8 cellular contexts compared by ENCODE assay signal in the genomic region with DNA sequence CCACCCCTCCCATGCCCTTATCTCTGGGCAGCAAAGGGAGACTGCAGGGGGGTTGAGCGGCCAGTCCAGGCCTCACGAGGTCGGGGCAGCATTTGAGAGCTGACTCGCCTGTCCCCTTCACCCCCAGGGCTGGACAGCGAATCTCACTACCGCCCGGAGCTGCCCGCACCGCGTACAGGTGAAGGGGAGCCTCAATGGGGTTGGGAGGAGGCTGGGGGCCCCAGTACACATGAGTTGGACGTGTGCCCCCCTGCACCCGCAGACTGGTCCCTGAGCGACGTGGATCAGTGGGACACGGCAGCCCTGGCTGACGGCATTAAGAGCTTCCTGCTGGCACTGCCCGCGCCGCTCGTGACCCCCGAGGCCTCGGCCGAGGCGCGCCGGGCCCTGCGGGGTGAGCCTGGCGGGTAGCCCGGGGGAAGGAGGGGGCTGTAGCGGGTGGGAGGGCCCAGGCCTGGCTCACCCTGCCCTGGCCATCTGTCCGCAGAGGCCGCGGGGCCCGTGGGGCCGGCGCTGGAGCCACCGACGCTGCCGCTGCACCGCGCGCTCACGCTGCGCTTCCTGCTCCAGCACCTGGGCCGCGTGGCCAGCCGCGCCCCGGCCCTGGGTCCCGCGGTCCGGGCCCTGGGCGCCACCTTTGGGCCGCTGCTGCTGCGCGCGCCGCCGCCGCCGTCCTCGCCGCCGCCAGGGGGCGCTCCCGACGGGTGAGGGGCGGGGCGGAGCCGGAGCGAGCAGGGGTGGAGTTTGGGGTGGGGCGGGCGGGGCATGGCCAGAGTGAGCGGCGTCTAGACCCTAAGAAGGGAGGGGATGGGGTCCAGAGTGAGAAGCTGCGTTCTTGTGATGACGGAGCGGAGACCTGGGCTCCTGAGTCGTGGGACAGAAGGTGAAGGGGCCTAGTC. TPM values are rescaled to one million over a fixed set of nuclear protein-coding genes. Genes with fewer than 3 reads are reported as not detected.
DNase-seq lines count a peak whose midpoint lies in the region; ATAC-seq and TF ChIP-seq lines count a peak whose summit lies in the region.

No MANE protein-coding gene starts in this region.

- no peaks in the 10 kb centered on the region for H3K4me1 ChIP-seq in mesendoderm (ENCODE audit: control insufficient read depth, low read depth, low read length)

- no peak overlapping the region for H2BK5ac ChIP-seq in mesendoderm (ENCODE audit: low read length)

- CTCF ChIA-PET in GM10248 (lab: Yijun Ruan, JAX), result interaction anchor here (0.6 to 3.8 kb wide), 21 partner anchors 9 to 223 kb away, joined by 3 to 29 read pairs (median 4); a partner anchor contains a TSS

- no peak for ATAC-seq in GM21528 (IDR thresholded peaks at IDR 0.05; ENCODE audit: low FRiP score, unreplicated experiment)

- H3K36me3 ChIP-seq in mesendoderm (ENCODE audit: control insufficient read depth, insufficient read depth, low read length), result peaks cover 1% of the 10 kb centered on the region

- TF ChIP-seq CTCF in GM10248 (IDR thresholded peaks at IDR 0.05; ENCODE audit: control extremely low read depth, extremely low read depth, low read depth, missing control alignments), result peak; percentile 100

- H3K79me2 ChIP-seq in mesendoderm (ENCODE audit: control insufficient read depth, insufficient read depth, low read length), result no peaks in the 10 kb centered on the region

- H4K5ac ChIP-seq in mesendoderm (ENCODE audit: low read length), result no peak overlapping the region

- H3K9ac ChIP-seq in mesendoderm (ENCODE audit: low read length), result peak overlapping the region; percentile 63

- H3K27ac ChIP-seq in mesendoderm (ENCODE audit: low read depth, low read length), result no peak overlapping the region

- no peak overlapping the region for H4K8ac ChIP-seq in mesendoderm (ENCODE audit: low read depth, low read length)

- no peak overlapping the region for H3K4me2 ChIP-seq in mesendoderm (ENCODE audit: low read length)

- H2BK15ac ChIP-seq in mesendoderm (replicated peaks; ENCODE audit: low read depth), result no peak overlapping the region

- H2AK5ac ChIP-seq in mesendoderm (ENCODE audit: low read length), result no peak overlapping the region

- no peaks in the 10 kb centered on the region for H3K27me3 ChIP-seq in mesendoderm (ENCODE audit: insufficient read depth, low read length, poor library complexity)

- H3K4me3 ChIP-seq in mesendoderm (ENCODE audit: low read length), result no peak overlapping the region

- DNase-seq in GM10248 (ENCODE audit: extremely low spot score) (peak; percentile 94), HCEC 1CT (peak; percentile 47), NCI-H1105 (lab: John Stamatoyannopoulos, UW) (peak; percentile 63), mesendoderm (peak; percentile 75)
- peak; percentile 73 to 76 for DNase-seq in activated CD4-positive, alpha-beta T cell treated with anti-CD3 and anti-CD28 coated beads, Interleukin-2, amount 50 U/mL, for 48 hours
- peak; percentile 78 for DNase-seq in effector CD4-positive, alpha-beta T cell
- DNase-seq in stimulated activated CD8-positive, alpha-beta memory T cell treated with anti-CD3 and anti-CD28 coated beads, Interleukin-2, amount 100 ng/mL, for 1 hour (ENCODE audit: low read depth in 2 of 2), result peak; percentile 64 to 68

- POLR2A ChIA-PET in GM10248 (lab: Yijun Ruan, JAX), result interaction anchor here (1.6 kb wide), 1 partner anchor 32 kb away, joined by 3 read pairs; a partner anchor contains a TSS

- no peaks in the 10 kb centered on the region for H3K79me1 ChIP-seq in mesendoderm (ENCODE audit: low read length)

- WGBS in mesendoderm (ENCODE audit: extremely low coverage, insufficient coverage, low lambda C conversion rate), result no CpG with 5 or more reads among the region's 79 CpGs

- H3K23ac ChIP-seq in mesendoderm (ENCODE audit: low read length), result no peak overlapping the region

- H3K18ac ChIP-seq in mesendoderm (ENCODE audit: low read length), result no peak overlapping the region

- H3K56ac ChIP-seq in mesendoderm (ENCODE audit: low read length), result peak overlapping the region; percentile 89

- peak overlapping the region; percentile 8 for H3K4ac ChIP-seq in mesendoderm (ENCODE audit: low read depth, low read length)

- H2BK120ac ChIP-seq in mesendoderm (ENCODE audit: low read depth, low read length), result no peak overlapping the region

RNA-seq across cellular contexts. Expression of a gene that starts 8.1 kb away (rescaled TPM):
- 40.5 TPM for polyA plus RNA-seq in mesendoderm (2013, experiment 1 of 2)
- 40.5 TPM for polyA plus RNA-seq in mesendoderm (2013, experiment 2 of 2)

RNA-seq across cellular contexts. Expression of a gene that starts 12.6 kb away (rescaled TPM):
- 15.0 TPM for polyA plus RNA-seq in mesendoderm (2013, experiment 1 of 2)
- 15.3 TPM for polyA plus RNA-seq in mesendoderm (2013, experiment 2 of 2)

RNA-seq across cellular contexts. Expression of a gene that starts 32.0 kb away (rescaled TPM):
- polyA plus RNA-seq in mesendoderm (2013, experiment 1 of 2), result 36.6 TPM
- 35.4 TPM for polyA plus RNA-seq in mesendoderm (2013, experiment 2 of 2)

RNA-seq across cellular contexts. Expression of a gene that starts 42.8 kb away (rescaled TPM):
- polyA plus RNA-seq in mesendoderm (2013, experiment 1 of 2), result 1.9 TPM
- 1.9 TPM for polyA plus RNA-seq in mesendoderm (2013, experiment 2 of 2)
